Comparison of ENCODE assay signal across 24 cellular contexts in genomic region chr5:78514427-78515345, GRCh38.
DNase-seq lines count a peak whose midpoint lies in the region; ATAC-seq and TF ChIP-seq lines count a peak whose summit lies in the region.
"Had no signal": no experiment of that assay in that cellular context is flagged by ENCODE, and none has a peak within 500 bp of the region (broad histone marks: within the 10 kb centered on the region; RNA-seq: fewer than 3 reads in every experiment).

No MANE protein-coding gene starts in this region.

- peaks cover 20% of the 10 kb centered on the region for H3K4me1 ChIP-seq in smooth muscle cell (ENCODE audit: low read depth)

- no peaks in the 10 kb centered on the region for H3K9me3 ChIP-seq in smooth muscle cell (replicated peaks; ENCODE audit: low read depth)
- H3K9me3 ChIP-seq: left lung, tibial nerve had no signal

- H2AFZ ChIP-seq in smooth muscle cell (ENCODE audit: low read depth), result no peak overlapping the region
- H2AFZ ChIP-seq: neural progenitor cell had no signal

- H3K9ac ChIP-seq in smooth muscle cell (ENCODE audit: low read depth), result no peak overlapping the region
- H3K9ac ChIP-seq: BLaER1, neural progenitor cell had no signal

- no peak overlapping the region for H3K4me2 ChIP-seq in smooth muscle cell
- H3K4me2 ChIP-seq: BLaER1, neural progenitor cell had no signal

- no peak for TF ChIP-seq CTCF in brain microvascular endothelial cell (IDR thresholded peaks at IDR 0.05; ENCODE audit: low read depth, low read length, missing control alignments)
- TF ChIP-seq CTCF in smooth muscle cell (IDR thresholded peaks at IDR 0.05; ENCODE audit: borderline replicate concordance, insufficient read depth, poor library complexity, severe bottlenecking), result no peak

- in situ Hi-C loops in brain microvascular endothelial cell (cut with HindIII; ENCODE audit: low pct_ligation_motif_present, low sequenced_read_pairs), result no loop called here

- WGBS in smooth muscle cell (ENCODE audit: low lambda C conversion rate), result 83% methylated on average over 8 of the region's 8 CpGs

- H3K4me3 ChIP-seq in brain microvascular endothelial cell (ENCODE audit: low read depth, low read length) (no peak overlapping the region), smooth muscle cell (no peak overlapping the region)
- H3K4me3 ChIP-seq: BLaER1, left lung, neural progenitor cell, tibial nerve had no signal

- H3K27ac ChIP-seq in brain microvascular endothelial cell (peak overlapping the region; percentile 41), smooth muscle cell (ENCODE audit: low read depth) (peak overlapping the region; percentile 4)
- H3K27ac ChIP-seq: BLaER1, left lung, neural progenitor cell had no signal

- peaks cover 6% of the 10 kb centered on the region for H3F3A ChIP-seq in smooth muscle cell (ENCODE audit: low read depth)

- no peak for ATAC-seq in stimulated activated naive CD8-positive, alpha-beta T cell treated with anti-CD3 and anti-CD28 coated beads, Interleukin-15, Interleukin-2, amounts not matched to agents 100 U/mL and 50 U/mL, for 24 hours
- ATAC-seq: left lung, right cardiac atrium had no signal

- DNase-seq in LHCN-M2 (ENCODE audit: low read depth) (peak; percentile 78), brain microvascular endothelial cell (no peak), fibroblast of peridontal ligament (ENCODE audit: extremely low read depth) (peak; percentile 43), smooth muscle cell (lab: John Stamatoyannopoulos, UW; ENCODE audit: unreplicated experiment) (no peak), nucleus accumbens (lab: John Stamatoyannopoulos, UW) (no peak), NCI-H2227 treated with DMSO at 0.1 percent for 48 hours (lab: John Stamatoyannopoulos, UW) (no peak)
- no peak for DNase-seq in stimulated activated naive CD8-positive, alpha-beta T cell treated with anti-CD3 and anti-CD28 coated beads, Interleukin-15, Interleukin-2, amounts not matched to agents 100 U/mL and 50 U/mL, for 24 hours
- DNase-seq: activated CD4-positive, alpha-beta memory T cell treated with anti-CD3 and anti-CD28 coated beads for 36 hours; activated CD4-positive, CD25-positive, alpha-beta regulatory T cell treated with anti-CD3 and anti-CD28 coated beads, Interleukin-2, amount 50 U/mL, for 72 hours; activated naive CD4-positive, alpha-beta T cell treated with anti-CD3 and anti-CD28 coated beads for 36 hours; DMS 273 treated with DMSO at 0.1 percent for 48 hours; head of caudate nucleus; left lung; mesenchymal stem cell; NCI-H1092 treated with DMSO at 0.1 percent for 48 hours; NCI-H187; NCI-H524 treated with DMSO at 0.1 percent for 48 hours; NK-92 treated with Interleukin-12 subunit alpha and Interleukin-12 subunit beta, amount 100 ng/mL, for 24 hours; right cardiac atrium; SHP77; stimulated activated CD4-positive, alpha-beta T cell treated with anti-CD3 and anti-CD28 coated beads, Interleukin-4, amount 100 ng/mL, for 24 hours had no signal

- peaks cover 4% of the 10 kb centered on the region for H4K20me1 ChIP-seq in smooth muscle cell (ENCODE audit: low read depth)
- H4K20me1 ChIP-seq: BLaER1 had no signal

- peaks cover 45% of the 10 kb centered on the region for H3K79me2 ChIP-seq in smooth muscle cell (ENCODE audit: low read depth)

- H3K27me3 ChIP-seq in brain microvascular endothelial cell (replicated peaks), result no peaks in the 10 kb centered on the region
- H3K27me3 ChIP-seq in smooth muscle cell (ENCODE audit: low read depth), result no peaks in the 10 kb centered on the region
- H3K27me3 ChIP-seq: left lung, tibial nerve had no signal

- H3K36me3 ChIP-seq in brain microvascular endothelial cell (replicated peaks) (no peaks in the 10 kb centered on the region), smooth muscle cell (ENCODE audit: low read depth) (no peaks in the 10 kb centered on the region)
- H3K36me3 ChIP-seq: BLaER1, neural progenitor cell, tibial nerve had no signal

Comparison
In these comparisons a context has a peak if more than half of its experiments do, and no peak if none do; other contexts are left out.
1. DNase-seq: peak in LHCN-M2 (single experiment) and fibroblast of peridontal ligament (single experiment); none in brain microvascular endothelial cell (single experiment), smooth muscle cell (single experiment), nucleus accumbens (0 of 56), stimulated activated naive CD8-positive, alpha-beta T cell treated with anti-CD3 and anti-CD28 coated beads, Interleukin-15, Interleukin-2, amounts not matched to agents 100 U/mL and 50 U/mL, for 24 hours (single experiment) and NCI-H2227 treated with DMSO at 0.1 percent for 48 hours (single experiment).